Comparison of ENCODE assay signal across 23 cellular contexts in genomic region chr17:50911450-50911849, GRCh38. TPM values are rescaled to one million over a fixed set of nuclear protein-coding genes. Genes with fewer than 3 reads are reported as not detected.
DNase-seq lines count a peak whose midpoint lies in the region; ATAC-seq and TF ChIP-seq lines count a peak whose summit lies in the region.
"Had no signal": no experiment of that assay in that cellular context is flagged by ENCODE, and none has a peak within 500 bp of the region (broad histone marks: within the 10 kb centered on the region; RNA-seq: fewer than 3 reads in every experiment).

No MANE protein-coding gene starts in this region.

- CTCF ChIA-PET in activated naive CD4-positive, alpha-beta T cell treated with anti-CD3 and anti-CD28 coated beads, Interleukin-2, amount 10 ng/mL, durations not matched to agents 7 days and 5 days (lab: Charles Lee), result interaction anchor here (0.7 kb wide), 1 partner anchor 38 kb away, joined by 3 read pairs; no protein-coding TSS in a partner anchor
- CTCF ChIA-PET in activated naive CD4-positive, alpha-beta T cell treated with anti-CD3 and anti-CD28 coated beads for 36 hours (lab: Charles Lee), result interaction anchor here (1.0 to 1.8 kb wide), 3 partner anchors 38 to 59 kb away, joined by 3 to 4 read pairs (median 4); no protein-coding TSS in a partner anchor
- CTCF ChIA-PET in CD8-positive, alpha-beta T cell (lab: Charles Lee), result interaction anchor here (0.7 to 2.7 kb wide), 8 partner anchors 9 to 58 kb away, joined by 3 to 12 read pairs (median 4); partner anchors contain the start of gene TOB1

- 58 to 80% methylated on average over 6 of the region's 6 CpGs for WGBS in body of pancreas, 2 donors
- 81% methylated on average over 6 of the region's 6 CpGs for WGBS in prostate gland

- no peaks in the 10 kb centered on the region for H3K27me3 ChIP-seq in CD8-positive, alpha-beta T cell (ENCODE audit: insufficient read depth, low read length)
- H3K27me3 ChIP-seq in body of pancreas (no peaks in the 10 kb centered on the region), prostate gland (replicated peaks; ENCODE audit: insufficient read depth) (no peaks in the 10 kb centered on the region)
- H3K27me3 ChIP-seq: BLaER1, gastroesophageal sphincter, upper lobe of right lung had no signal

- H3K4me3 Mint-ChIP-seq in activated naive CD4-positive, alpha-beta T cell treated with anti-CD3 and anti-CD28 coated beads, Interleukin-2, amount 10 ng/mL, durations not matched to agents 7 days and 5 days, result no peak overlapping the region
- H3K4me3 Mint-ChIP-seq in activated naive CD4-positive, alpha-beta T cell treated with anti-CD3 and anti-CD28 coated beads for 36 hours, result no peak overlapping the region
- no peak overlapping the region for H3K4me3 Mint-ChIP-seq in CD8-positive, alpha-beta T cell
- H3K4me3 Mint-ChIP-seq in stimulated activated effector memory CD8-positive, alpha-beta T cell treated with anti-CD3 and anti-CD28 coated beads, Interleukin-12 subunit alpha, Interleukin-12 subunit beta, amount 100 ng/mL, for 72 hours, result no peak overlapping the region
- H3K4me3 Mint-ChIP-seq: activated T-cell treated with anti-CD3 and anti-CD28 coated beads, Interleukin-2, amount 50 U/mL, for 24 hours; dendritic cell treated with granulocyte-macrophage colony-stimulating factor and Interleukin-4, amounts not matched to agents 40 ng/mL and 50 ng/mL, for 4 days had no signal

- no peaks in the 10 kb centered on the region for H3K9me3 ChIP-seq in CD8-positive, alpha-beta T cell (ENCODE audit: low read length)
- H3K9me3 ChIP-seq in body of pancreas, result no peaks in the 10 kb centered on the region
- H3K9me3 ChIP-seq in prostate gland, result no peaks in the 10 kb centered on the region
- H3K9me3 ChIP-seq: BLaER1, gastroesophageal sphincter, upper lobe of right lung had no signal

- no peak overlapping the region for H3K27ac ChIP-seq in CD8-positive, alpha-beta T cell (ENCODE audit: low read depth, low read length)
- H3K27ac ChIP-seq in body of pancreas, result peak overlapping the region in 3 of 4 donors; percentile 95 to 97 (median 95)
- H3K27ac ChIP-seq in prostate gland, result peak overlapping the region in 1 of 2 donors; percentile 89
- H3K27ac ChIP-seq: BLaER1, upper lobe of right lung had no signal

- H3K4me1 Mint-ChIP-seq in activated naive CD4-positive, alpha-beta T cell treated with anti-CD3 and anti-CD28 coated beads, Interleukin-2, amount 10 ng/mL, durations not matched to agents 7 days and 5 days, result peaks cover 86% of the 10 kb centered on the region
- H3K4me1 Mint-ChIP-seq in activated naive CD4-positive, alpha-beta T cell treated with anti-CD3 and anti-CD28 coated beads for 36 hours (ENCODE audit: low read depth), result peaks cover 76% of the 10 kb centered on the region
- peaks cover 64% of the 10 kb centered on the region for H3K4me1 Mint-ChIP-seq in CD8-positive, alpha-beta T cell (ENCODE audit: low read depth)
- H3K4me1 Mint-ChIP-seq in stimulated activated effector memory CD8-positive, alpha-beta T cell treated with anti-CD3 and anti-CD28 coated beads, Interleukin-12 subunit alpha, Interleukin-12 subunit beta, amount 100 ng/mL, for 72 hours, result peaks cover 72% of the 10 kb centered on the region

- POLR2A ChIA-PET in CD8-positive, alpha-beta T cell (lab: Charles Lee), result interaction anchor here (0.8 to 16.1 kb wide), 7 partner anchors 11 to 381 kb away, joined by 3 to 196 read pairs (median 4); partner anchors contain the start of gene TOB1

- TF ChIP-seq POLR2A in body of pancreas (IDR thresholded peaks at IDR 0.05), result no peak
- TF ChIP-seq POLR2A in prostate gland (IDR thresholded peaks at IDR 0.05), result no peak

- no peaks in the 10 kb centered on the region for H3K36me3 ChIP-seq in CD8-positive, alpha-beta T cell (ENCODE audit: insufficient read depth, low read length)
- H3K36me3 ChIP-seq in body of pancreas (replicated peaks in 1 of 2; ENCODE audit: insufficient read depth in 1 of 2, low read depth in 2 of 2) (no peaks in the 10 kb centered on the region), prostate gland (no peaks in the 10 kb centered on the region)
- H3K36me3 ChIP-seq: BLaER1, gastroesophageal sphincter, upper lobe of right lung had no signal

- H3K9me3 Mint-ChIP-seq in activated naive CD4-positive, alpha-beta T cell treated with anti-CD3 and anti-CD28 coated beads, Interleukin-2, amount 10 ng/mL, durations not matched to agents 7 days and 5 days, result no peaks in the 10 kb centered on the region
- no peaks in the 10 kb centered on the region for H3K9me3 Mint-ChIP-seq in activated naive CD4-positive, alpha-beta T cell treated with anti-CD3 and anti-CD28 coated beads for 36 hours
- H3K9me3 Mint-ChIP-seq in CD8-positive, alpha-beta T cell, result no peaks in the 10 kb centered on the region
- H3K9me3 Mint-ChIP-seq in stimulated activated effector memory CD8-positive, alpha-beta T cell treated with anti-CD3 and anti-CD28 coated beads, Interleukin-12 subunit alpha, Interleukin-12 subunit beta, amount 100 ng/mL, for 72 hours, result no peaks in the 10 kb centered on the region
- H3K9me3 Mint-ChIP-seq: activated T-cell treated with anti-CD3 and anti-CD28 coated beads, Interleukin-2, amount 50 U/mL, for 24 hours; dendritic cell treated with granulocyte-macrophage colony-stimulating factor and Interleukin-4, amounts not matched to agents 40 ng/mL and 50 ng/mL, for 4 days; natural killer cell treated with Interleukin-12 subunit alpha and Interleukin-12 subunit beta and Interleukin-15 and Interleukin-18, amount 100 ng/mL, for 72 hours had no signal

- H3K4me1 ChIP-seq in CD8-positive, alpha-beta T cell (ENCODE audit: insufficient read depth, low read length), result peaks cover 74% of the 10 kb centered on the region
- H3K4me1 ChIP-seq in body of pancreas (peaks cover 95% of the 10 kb centered on the region), prostate gland (replicated peaks) (peaks cover 13% of the 10 kb centered on the region)

- peaks cover 3% of the 10 kb centered on the region for H3K36me3 Mint-ChIP-seq in activated naive CD4-positive, alpha-beta T cell treated with anti-CD3 and anti-CD28 coated beads, Interleukin-2, amount 10 ng/mL, durations not matched to agents 7 days and 5 days
- no peaks in the 10 kb centered on the region for H3K36me3 Mint-ChIP-seq in activated naive CD4-positive, alpha-beta T cell treated with anti-CD3 and anti-CD28 coated beads for 36 hours (ENCODE audit: low read depth)
- H3K36me3 Mint-ChIP-seq in CD8-positive, alpha-beta T cell, result no peaks in the 10 kb centered on the region
- H3K36me3 Mint-ChIP-seq in stimulated activated effector memory CD8-positive, alpha-beta T cell treated with anti-CD3 and anti-CD28 coated beads, Interleukin-12 subunit alpha, Interleukin-12 subunit beta, amount 100 ng/mL, for 72 hours, result peaks cover 16% of the 10 kb centered on the region
- H3K36me3 Mint-ChIP-seq: natural killer cell treated with Interleukin-12 subunit alpha and Interleukin-12 subunit beta and Interleukin-15 and Interleukin-18, amount 100 ng/mL, for 72 hours had no signal

- no peak for TF ChIP-seq CTCF in CD8-positive, alpha-beta T cell (IDR thresholded peaks at IDR 0.05)
- TF ChIP-seq CTCF in body of pancreas (IDR thresholded peaks at IDR 0.05) (no peak), prostate gland (IDR thresholded peaks at IDR 0.05) (no peak)

- intact Hi-C loops in activated naive CD4-positive, alpha-beta T cell treated with anti-CD3 and anti-CD28 coated beads for 36 hours (cut with micrococcal nuclease), result loop anchor here (2.0 kb wide), 2 partner anchors 19 to 33 kb away; no protein-coding TSS in a partner anchor
- intact Hi-C loops in CD8-positive, alpha-beta T cell (cut with DNase I, micrococcal nuclease), result loop anchor here in 1 of 2 experiments (2.0 kb wide), 2 partner anchors 19 to 33 kb away; no protein-coding TSS in a partner anchor
- intact Hi-C loops in body of pancreas (cut with DNase I) (no loop called here), prostate gland (cut with DNase I) (no loop called here)

- peaks cover 4% of the 10 kb centered on the region for H3K27me3 Mint-ChIP-seq in activated naive CD4-positive, alpha-beta T cell treated with anti-CD3 and anti-CD28 coated beads, Interleukin-2, amount 10 ng/mL, durations not matched to agents 7 days and 5 days
- no peaks in the 10 kb centered on the region for H3K27me3 Mint-ChIP-seq in activated naive CD4-positive, alpha-beta T cell treated with anti-CD3 and anti-CD28 coated beads for 36 hours (ENCODE audit: low read depth)
- H3K27me3 Mint-ChIP-seq in CD8-positive, alpha-beta T cell (ENCODE audit: low read depth), result no peaks in the 10 kb centered on the region
- H3K27me3 Mint-ChIP-seq: activated T-cell treated with anti-CD3 and anti-CD28 coated beads, Interleukin-2, amount 50 U/mL, for 24 hours; dendritic cell treated with granulocyte-macrophage colony-stimulating factor and Interleukin-4, amounts not matched to agents 40 ng/mL and 50 ng/mL, for 4 days had no signal

- ATAC-seq in CD8-positive, alpha-beta T cell, result no peak
- ATAC-seq in body of pancreas, result no peak
- no peak for ATAC-seq in stimulated activated effector memory CD8-positive, alpha-beta T cell treated with anti-CD3 and anti-CD28 coated beads, Interleukin-12 subunit alpha, Interleukin-12 subunit beta, amount 100 ng/mL, for 72 hours
- ATAC-seq: gastroesophageal sphincter; natural killer cell treated with Interleukin-12 subunit alpha and Interleukin-12 subunit beta and Interleukin-15 and Interleukin-18, amount 100 ng/mL, for 72 hours; sciatic nerve; upper lobe of right lung had no signal

- H3K27ac Mint-ChIP-seq in activated naive CD4-positive, alpha-beta T cell treated with anti-CD3 and anti-CD28 coated beads, Interleukin-2, amount 10 ng/mL, durations not matched to agents 7 days and 5 days, result peak overlapping the region; percentile 96
- no peak overlapping the region for H3K27ac Mint-ChIP-seq in activated naive CD4-positive, alpha-beta T cell treated with anti-CD3 and anti-CD28 coated beads for 36 hours
- peak overlapping the region; percentile 93 for H3K27ac Mint-ChIP-seq in CD8-positive, alpha-beta T cell
- peak overlapping the region; percentile 48 for H3K27ac Mint-ChIP-seq in stimulated activated effector memory CD8-positive, alpha-beta T cell treated with anti-CD3 and anti-CD28 coated beads, Interleukin-12 subunit alpha, Interleukin-12 subunit beta, amount 100 ng/mL, for 72 hours

- DNase-seq in activated naive CD4-positive, alpha-beta T cell treated with anti-CD3 and anti-CD28 coated beads, Interleukin-2, amount 10 ng/mL, durations not matched to agents 7 days and 5 days, result no peak
- no peak for DNase-seq in activated naive CD4-positive, alpha-beta T cell treated with anti-CD3 and anti-CD28 coated beads for 36 hours
- no peak for DNase-seq in CD8-positive, alpha-beta T cell
- DNase-seq in body of pancreas (no peak), DMS114 treated with DMSO at 0.1 percent for 48 hours (lab: John Stamatoyannopoulos, UW; ENCODE audit: unreplicated experiment) (no peak), NOMO-1 treated with DMSO at 0.1 percent for 48 hours (lab: John Stamatoyannopoulos, UW; ENCODE audit: unreplicated experiment) (no peak), prostate gland (ENCODE audit: low spot score) (no peak)
- DNase-seq in stimulated activated effector memory CD8-positive, alpha-beta T cell treated with anti-CD3 and anti-CD28 coated beads, Interleukin-12 subunit alpha, Interleukin-12 subunit beta, amount 100 ng/mL, for 72 hours (ENCODE audit: low spot score in 2 of 2), result no peak
- DNase-seq: activated CD4-positive, CD25-positive, alpha-beta regulatory T cell; activated T-cell treated with anti-CD3 and anti-CD28 coated beads, Interleukin-2, amount 50 U/mL, for 24 hours; anterior cingulate cortex; central memory CD4-positive, alpha-beta T cell; midbrain; NCI-H1092; NCI-H1930; NCI-H226; OCI-M1; upper lobe of right lung had no signal

- no peak overlapping the region for H3K4me3 ChIP-seq in CD8-positive, alpha-beta T cell (ENCODE audit: low read depth, low read length)
- H3K4me3 ChIP-seq in body of pancreas (no peak overlapping the region), prostate gland (no peak overlapping the region)
- H3K4me3 ChIP-seq: BLaER1, gastroesophageal sphincter, upper lobe of right lung had no signal

RNA-seq across cellular contexts. Expression of gene TOB1, which starts 45.3 kb away (rescaled TPM):
- total RNA-seq in activated naive CD4-positive, alpha-beta T cell treated with anti-CD3 and anti-CD28 coated beads for 36 hours, result 10 to 100 TPM; 40.7 to 44.7 TPM
- total RNA-seq in CD8-positive, alpha-beta T cell, result 100 to 1,000 TPM; 252 to 277 TPM
- total RNA-seq in body of pancreas, result 10 to 100 TPM; 36.8 to 46.1 TPM
- total RNA-seq in prostate gland, result 10 to 100 TPM; 37.1 to 64.7 TPM
